ENCODE assay signal across 24 cellular contexts in the genomic region with DNA sequence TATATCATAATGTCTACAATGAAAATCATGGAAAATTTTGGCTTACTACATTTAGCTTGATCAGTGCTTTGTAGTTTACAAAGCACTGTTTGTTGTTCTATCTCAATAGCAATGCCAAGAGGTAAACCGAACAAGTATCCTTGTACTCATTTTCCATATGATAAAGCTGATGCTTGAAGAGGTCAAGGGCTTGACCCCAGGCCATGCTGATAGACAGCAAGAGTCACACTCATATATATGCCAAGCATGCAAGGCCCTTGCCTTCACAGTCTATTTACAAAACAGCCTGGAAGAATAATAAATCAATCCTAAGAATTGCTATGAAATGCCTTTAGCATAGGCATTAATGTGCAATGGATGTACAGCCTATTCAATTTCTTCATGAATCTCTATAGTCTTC.
A peak's percentile ranks its signal among the peaks of the same experiment; 100 is the strongest.
DNase-seq lines count a peak whose midpoint lies in the region; ATAC-seq and TF ChIP-seq lines count a peak whose summit lies in the region.
"Had no signal": no experiment of that assay in that cellular context is flagged by ENCODE, and none has a peak within 500 bp of the region (broad histone marks: within the 10 kb centered on the region; RNA-seq: fewer than 3 reads in every experiment).

No MANE protein-coding gene starts in this region.

- H3K9me3 ChIP-seq in cardiac muscle cell (ENCODE audit: low read depth) = no peaks in the 10 kb centered on the region
- no peaks in the 10 kb centered on the region for H3K9me3 ChIP-seq in uterus

- H3K4me3 ChIP-seq in cardiac muscle cell (no peak overlapping the region), uterus (no peak overlapping the region)
- H3K4me3 ChIP-seq: A549; BLaER1 treated with 17β-estradiol and CSF1 and Interleukin-3, amounts not matched to agents 10 nM and 100 nM; GM12878 had no signal

- TF ChIP-seq CTCF in cardiac muscle cell (IDR thresholded peaks at IDR 0.05; ENCODE audit: low read depth, low read length) (no peak), uterus (IDR thresholded peaks at IDR 0.05) (no peak)

- H3K27ac ChIP-seq in cardiac muscle cell (peak overlapping the region; percentile 66), uterus (peak overlapping the region; percentile 77 to 85)
- H3K27ac ChIP-seq: 22Rv1; A549; BLaER1 treated with 17β-estradiol and CSF1 and Interleukin-3, amounts not matched to agents 10 nM and 100 nM; C4-2B had no signal

- peak; percentile 29 for DNase-seq in NCI-H1105 treated with DMSO at 0.1 percent for 48 hours (lab: John Stamatoyannopoulos, UW)
- DNase-seq in NCI-H1105 (lab: John Stamatoyannopoulos, UW) = no peak
- peak in 1 of 2 donors; percentile 31 for DNase-seq in cardiac muscle cell (ENCODE audit: low read depth in 1 of 2, low spot score in 1 of 2)
- no peak for DNase-seq in Right ventricle myocardium inferior (ENCODE audit: missing footprints)
- peak; percentile 91 for DNase-seq in DMS79 treated with DMSO at 0.1 percent for 48 hours (lab: John Stamatoyannopoulos, UW)
- no peak for DNase-seq in uterus
- DNase-seq in iPS-NIHi7 (ENCODE audit: extremely low spot score) = no peak
- DNase-seq in pons (ENCODE audit: low spot score) = no peak
- DNase-seq: AML-193; Caco-2; Calu3; CD4-positive, alpha-beta T cell; CD8-positive, alpha-beta T cell; DMS 273 treated with DMSO at 0.1 percent for 48 hours; DMS153; DMS53; DND-41; EL; GDM1 had no signal

- H3K27me3 ChIP-seq in cardiac muscle cell = no peaks in the 10 kb centered on the region
- H3K27me3 ChIP-seq in uterus = no peaks in the 10 kb centered on the region
- H3K27me3 ChIP-seq: BLaER1 treated with 17β-estradiol and CSF1 and Interleukin-3, amounts not matched to agents 10 nM and 100 nM had no signal

- no peak for TF ChIP-seq POLR2A in uterus (IDR thresholded peaks at IDR 0.05)

- ATAC-seq in Right ventricle myocardium inferior = no peak
- ATAC-seq: A549; CD8-positive, alpha-beta T cell; GM12878 had no signal

- H3K4me1 ChIP-seq in cardiac muscle cell (ENCODE audit: low read depth) (peaks cover 16% of the 10 kb centered on the region), uterus (no peaks in the 10 kb centered on the region)
- H3K4me1 ChIP-seq: A549, Caco-2 had no signal

- peaks cover 2% of the 10 kb centered on the region for H3K36me3 ChIP-seq in cardiac muscle cell
- no peaks in the 10 kb centered on the region for H3K36me3 ChIP-seq in uterus

- intact Hi-C loops in Right ventricle myocardium inferior (cut with DNase I) (no loop called here), uterus (cut with DNase I; ENCODE audit: low total_unique reads) (no loop called here)

Comparison
In these comparisons a context has a peak if more than half of its experiments do, and no peak if none do; other contexts are left out.
1. DNase-seq: peak in NCI-H1105 treated with DMSO at 0.1 percent for 48 hours (single experiment) and DMS79 treated with DMSO at 0.1 percent for 48 hours (single experiment); none in NCI-H1105 (single experiment), Right ventricle myocardium inferior (single experiment), uterus (0 of 2), iPS-NIHi7 (single experiment) and pons (single experiment).